Comparison of ENCODE assay signal across 14 cellular contexts in the genomic region with DNA sequence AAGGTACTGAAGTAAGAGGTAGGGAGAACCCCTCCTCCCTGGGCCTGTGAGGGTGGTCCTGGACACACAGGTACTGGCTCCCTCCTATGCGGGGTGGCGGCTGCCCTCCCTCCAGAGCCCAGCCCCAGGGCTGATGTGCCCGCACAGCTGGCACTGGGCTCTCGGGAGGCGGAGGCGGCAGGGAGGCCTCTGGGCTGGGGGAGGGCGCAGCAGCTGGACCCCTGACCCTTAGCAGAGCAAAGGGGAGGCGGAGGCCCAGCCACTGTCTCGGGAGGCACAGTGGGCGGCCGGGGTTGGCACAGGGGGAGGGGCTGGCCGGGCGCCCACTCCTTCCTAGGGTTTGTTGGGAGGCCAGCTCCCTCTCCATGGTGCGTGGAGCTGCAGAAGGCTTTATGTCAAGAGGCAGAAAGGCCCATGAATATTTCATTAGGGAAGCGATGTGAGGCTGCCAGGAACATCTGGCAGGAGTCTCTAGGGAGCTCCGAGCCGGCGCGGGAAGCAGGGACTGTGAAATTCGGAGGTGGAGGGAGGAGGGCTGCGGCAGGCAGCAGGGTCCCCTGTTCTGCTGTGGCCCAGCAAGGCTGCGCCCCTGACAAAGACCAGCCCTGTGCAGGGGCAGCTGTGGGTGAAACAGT. TPM values are rescaled to one million over a fixed set of nuclear protein-coding genes. Genes with fewer than 3 reads are reported as not detected.
DNase-seq lines count a peak whose midpoint lies in the region; ATAC-seq and TF ChIP-seq lines count a peak whose summit lies in the region.
"Had no signal": no experiment of that assay in that cellular context is flagged by ENCODE, and none has a peak within 500 bp of the region (broad histone marks: within the 10 kb centered on the region; RNA-seq: fewer than 3 reads in every experiment).

No MANE protein-coding gene starts in this region.

- H3K4me3 ChIP-seq in BLaER1 (0 out of 2 replicates have a peak overlapping the region, but pooled peaks have one; percentile 28), adipocyte (ENCODE audit: low read length) (no peak overlapping the region), neural cell (ENCODE audit: low read length) (peak overlapping the region; percentile 34), brain microvascular endothelial cell (ENCODE audit: low read depth, low read length) (no peak overlapping the region)

- no peaks in the 10 kb centered on the region for H3K79me2 ChIP-seq in neural cell (replicated peaks; ENCODE audit: insufficient read depth, low read length)

- no peak for TF ChIP-seq CTCF in neural cell (IDR thresholded peaks at IDR 0.05; ENCODE audit: poor library complexity, severe bottlenecking)
- no peak for TF ChIP-seq CTCF in brain microvascular endothelial cell (IDR thresholded peaks at IDR 0.05; ENCODE audit: low read depth, low read length, missing control alignments)

- TF ChIP-seq RAD21 in neural cell (conservative IDR thresholded peaks at IDR 0.05) = no peak

- H3K9ac ChIP-seq in BLaER1 (peak overlapping the region; percentile 38; the same call in 1 of the 2 replicates), adipocyte (ENCODE audit: low read length) (no peak overlapping the region), neural cell (ENCODE audit: low read length) (peak overlapping the region; percentile 27)

- no peaks in the 10 kb centered on the region for H3K9me2 ChIP-seq in neural cell (ENCODE audit: insufficient read depth, low read length)

- in situ Hi-C loops in brain microvascular endothelial cell (cut with HindIII; ENCODE audit: low pct_ligation_motif_present, low sequenced_read_pairs) = no loop called here

- H4K20me1 ChIP-seq in BLaER1 (peaks cover 16% of the 10 kb centered on the region; the same call in 1 of the 2 replicates), neural cell (ENCODE audit: insufficient read depth) (no peaks in the 10 kb centered on the region)

- H3K4me2 ChIP-seq in BLaER1 (peak overlapping the region; percentile 86), neural cell (ENCODE audit: low read length) (no peak overlapping the region)

- H3K27me3 ChIP-seq in BLaER1 (no peaks in the 10 kb centered on the region), adipocyte (replicated peaks; ENCODE audit: control insufficient read depth, insufficient read depth, low read length) (peaks cover 67% of the 10 kb centered on the region), neural cell (ENCODE audit: insufficient read depth, low read depth, low read length) (no peaks in the 10 kb centered on the region), brain microvascular endothelial cell (replicated peaks) (peaks cover 22% of the 10 kb centered on the region)

- ATAC-seq in HG02642 (IDR thresholded peaks at IDR 0.05; ENCODE audit: poor library complexity, unreplicated experiment) = no peak
- ATAC-seq: T-cell had no signal

- DNase-seq in NCI-H187 treated with DMSO at 0.1 percent for 48 hours (lab: John Stamatoyannopoulos, UW) (peak; percentile 30), adipocyte (ENCODE audit: low read depth) (peak; percentile 13), HUDEP-2 (lab: John Stamatoyannopoulos, UW; ENCODE audit: unreplicated experiment in 76 of 76) (no peak), AML-193 (lab: John Stamatoyannopoulos, UW) (no peak), brain microvascular endothelial cell (no peak)
- DNase-seq: activated CD4-positive, alpha-beta T cell treated with anti-CD3 and anti-CD28 coated beads for 1 hour; activated T-cell treated with anti-CD3 and anti-CD28 coated beads, Interleukin-2, amount 50 U/mL, for 48 hours; KG1; OCI-M1; stimulated activated CD4-positive, alpha-beta T cell treated with anti-CD3 and anti-CD28 coated beads, Interleukin-2, amount 100 ng/mL, for 48 hours; T-cell had no signal

- H3K4me1 ChIP-seq in BLaER1 (peaks cover 63% of the 10 kb centered on the region), adipocyte (ENCODE audit: control insufficient read depth, insufficient read depth, low read length) (no peaks in the 10 kb centered on the region)

- no peaks in the 10 kb centered on the region for H3F3A ChIP-seq in neural cell (ENCODE audit: insufficient read depth, low read length, poor library complexity, severe bottlenecking)

- no peak overlapping the region for H2AFZ ChIP-seq in neural cell (ENCODE audit: low read depth, low read length)

- H3K9me3 ChIP-seq in BLaER1 (no peaks in the 10 kb centered on the region), adipocyte (ENCODE audit: control insufficient read depth, low read length) (peaks cover 3% of the 10 kb centered on the region), neural cell (ENCODE audit: low read length) (no peaks in the 10 kb centered on the region)

- H3K27ac ChIP-seq in BLaER1 = peak overlapping the region; percentile 38
- H3K27ac ChIP-seq in neural cell (ENCODE audit: low read length) = peak overlapping the region; percentile 34
- H3K27ac ChIP-seq in brain microvascular endothelial cell = no peak overlapping the region

- TF ChIP-seq EP300 in neural cell (conservative IDR thresholded peaks at IDR 0.05; ENCODE audit: poor library complexity, severe bottlenecking) = peak; percentile 16

- H3K36me3 ChIP-seq in BLaER1 (no peaks in the 10 kb centered on the region), adipocyte (ENCODE audit: control insufficient read depth, insufficient read depth, low read length, severe bottlenecking) (no peaks in the 10 kb centered on the region), neural cell (ENCODE audit: insufficient read depth, low read length) (no peaks in the 10 kb centered on the region), brain microvascular endothelial cell (replicated peaks) (no peaks in the 10 kb centered on the region)

TF ChIP-seq in neural cell, 6 proteins besides CTCF, POLR2A, EP300 and RAD21:
- TF ChIP-seq, protein P1, sequence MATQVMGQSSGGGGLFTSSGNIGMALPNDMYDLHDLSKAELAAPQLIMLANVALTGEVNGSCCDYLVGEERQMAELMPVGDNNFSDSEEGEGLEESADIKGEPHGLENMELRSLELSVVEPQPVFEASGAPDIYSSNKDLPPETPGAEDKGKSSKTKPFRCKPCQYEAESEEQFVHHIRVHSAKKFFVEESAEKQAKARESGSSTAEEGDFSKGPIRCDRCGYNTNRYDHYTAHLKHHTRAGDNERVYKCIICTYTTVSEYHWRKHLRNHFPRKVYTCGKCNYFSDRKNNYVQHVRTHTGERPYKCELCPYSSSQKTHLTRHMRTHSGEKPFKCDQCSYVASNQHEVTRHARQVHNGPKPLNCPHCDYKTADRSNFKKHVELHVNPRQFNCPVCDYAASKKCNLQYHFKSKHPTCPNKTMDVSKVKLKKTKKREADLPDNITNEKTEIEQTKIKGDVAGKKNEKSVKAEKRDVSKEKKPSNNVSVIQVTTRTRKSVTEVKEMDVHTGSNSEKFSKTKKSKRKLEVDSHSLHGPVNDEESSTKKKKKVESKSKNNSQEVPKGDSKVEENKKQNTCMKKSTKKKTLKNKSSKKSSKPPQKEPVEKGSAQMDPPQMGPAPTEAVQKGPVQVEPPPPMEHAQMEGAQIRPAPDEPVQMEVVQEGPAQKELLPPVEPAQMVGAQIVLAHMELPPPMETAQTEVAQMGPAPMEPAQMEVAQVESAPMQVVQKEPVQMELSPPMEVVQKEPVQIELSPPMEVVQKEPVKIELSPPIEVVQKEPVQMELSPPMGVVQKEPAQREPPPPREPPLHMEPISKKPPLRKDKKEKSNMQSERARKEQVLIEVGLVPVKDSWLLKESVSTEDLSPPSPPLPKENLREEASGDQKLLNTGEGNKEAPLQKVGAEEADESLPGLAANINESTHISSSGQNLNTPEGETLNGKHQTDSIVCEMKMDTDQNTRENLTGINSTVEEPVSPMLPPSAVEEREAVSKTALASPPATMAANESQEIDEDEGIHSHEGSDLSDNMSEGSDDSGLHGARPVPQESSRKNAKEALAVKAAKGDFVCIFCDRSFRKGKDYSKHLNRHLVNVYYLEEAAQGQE (IDR thresholded peaks at IDR 0.05; ENCODE audit: borderline replicate concordance) = no peak
- no peak for TF ChIP-seq EZH2 (IDR thresholded peaks at IDR 0.05; ENCODE audit: borderline replicate concordance, insufficient read depth, low read length, poor library complexity, severe bottlenecking)
- TF ChIP-seq SMC3 (conservative IDR thresholded peaks at IDR 0.05; ENCODE audit: poor library complexity) = no peak
- TF ChIP-seq MXI1 (conservative IDR thresholded peaks at IDR 0.05; ENCODE audit: poor library complexity, severe bottlenecking) = no peak
- TF ChIP-seq TAF1 (IDR thresholded peaks at IDR 0.05; ENCODE audit: low read depth) = no peak
- no peak for TF ChIP-seq POLR2AphosphoS5 (IDR thresholded peaks at IDR 0.05)

RNA-seq across cellular contexts. Expression of a gene that starts 44.1 kb away (rescaled TPM):
- polyA plus RNA-seq in neural cell = 20.8 and 37.0 TPM in 2 replicates
- 22.3 and 23.1 TPM in 2 replicates for polyA minus RNA-seq in neural cell

Comparison
In these comparisons a context has a peak if more than half of its experiments do, and no peak if none do; other contexts are left out.
1. H3K4me3 ChIP-seq: peak in BLaER1 (single experiment) and neural cell (single experiment); none in adipocyte (single experiment) and brain microvascular endothelial cell (single experiment).
2. DNase-seq: peak in NCI-H187 treated with DMSO at 0.1 percent for 48 hours (single experiment) and adipocyte (single experiment); none in HUDEP-2 (0 of 76), AML-193 (0 of 2) and brain microvascular endothelial cell (single experiment).